ENCODE assay signal across 17 cellular contexts in the genomic region with DNA sequence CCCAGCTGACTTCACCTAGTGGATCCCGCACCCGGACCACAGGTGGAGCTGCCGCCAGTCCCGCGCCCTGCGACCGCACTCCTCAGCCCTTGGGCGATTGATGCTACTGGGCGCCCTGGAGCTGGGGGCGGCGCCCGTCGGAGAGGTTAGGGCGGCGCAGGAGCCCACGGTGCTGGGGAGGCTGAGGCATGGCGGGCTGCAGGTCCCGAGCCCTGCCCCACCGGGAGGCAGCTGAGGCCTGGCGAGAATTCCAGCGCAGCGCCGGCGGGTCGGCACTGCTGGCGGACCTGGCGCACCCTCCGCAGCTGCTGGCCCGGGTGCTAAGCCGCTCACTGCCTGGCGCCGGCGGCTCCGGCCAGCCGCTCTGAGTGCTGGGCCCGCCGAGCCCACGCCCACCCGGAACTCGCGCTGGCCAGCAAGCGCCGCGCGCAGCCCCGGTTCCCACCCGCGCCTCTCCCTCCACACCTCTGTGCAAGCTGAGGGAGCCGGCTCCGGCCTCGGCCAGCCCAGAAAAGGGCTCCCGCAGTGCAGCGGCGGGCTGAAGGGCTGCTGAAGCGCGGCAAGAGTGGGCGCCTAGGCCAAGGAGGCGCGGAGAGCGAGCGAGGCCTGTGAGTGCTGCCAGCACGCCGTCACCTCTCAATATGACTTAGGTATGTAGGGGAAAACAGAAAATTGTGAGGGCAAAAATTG.
"Had no signal": no experiment of that assay in that cellular context is flagged by ENCODE, and none has a peak within 500 bp of the region (broad histone marks: within the 10 kb centered on the region; RNA-seq: fewer than 3 reads in every experiment).

No MANE protein-coding gene starts in this region.

- DNase-seq: activated CD4-positive, alpha-beta memory T cell treated with anti-CD3 and anti-CD28 coated beads for 36 hours; activated CD4-positive, alpha-beta T cell treated with anti-CD3 and anti-CD28 coated beads for 36 hours; activated T-cell treated with anti-CD3 and anti-CD28 coated beads, Interleukin-2, amount 50 U/mL, for 24 hours; amniotic stem cell; colonic mucosa; effector CD4-positive, alpha-beta T cell; esophagus squamous epithelium; foreskin fibroblast; naive B cell; stimulated activated CD4-positive, alpha-beta T cell treated with anti-CD3 and anti-CD28 coated beads, Interleukin-15, amount 100 ng/mL, for 24 hours; stimulated activated CD4-positive, alpha-beta T cell treated with anti-CD3 and anti-CD28 coated beads, Interleukin-4, amount 100 ng/mL, for 1 hour; stimulated activated naive CD4-positive, alpha-beta T cell had no signal

- H3K4me3 ChIP-seq: colonic mucosa, esophagus squamous epithelium, lung, neural progenitor cell, upper lobe of left lung had no signal

- H3K9ac ChIP-seq: neural progenitor cell, parathyroid adenoma had no signal

- H3K27me3 ChIP-seq: colonic mucosa, esophagus squamous epithelium, neural progenitor cell, upper lobe of left lung had no signal

- H3K4me1 ChIP-seq: colonic mucosa, esophagus squamous epithelium, neural progenitor cell, parathyroid adenoma, upper lobe of left lung had no signal

- H3K9me3 ChIP-seq: colonic mucosa had no signal

- H3K36me3 ChIP-seq: colonic mucosa, esophagus squamous epithelium, neural progenitor cell, upper lobe of left lung had no signal

- ATAC-seq: activated CD4-positive, alpha-beta T cell treated with anti-CD3 and anti-CD28 coated beads for 36 hours had no signal

- H3K27ac ChIP-seq: colonic mucosa, esophagus squamous epithelium, neural progenitor cell, parathyroid adenoma, upper lobe of left lung had no signal

- H3K36me3 Mint-ChIP-seq: activated CD4-positive, alpha-beta memory T cell treated with anti-CD3 and anti-CD28 coated beads for 36 hours; activated naive CD8-positive, alpha-beta T cell; naive B cell had no signal

- H3K4me3 Mint-ChIP-seq: activated CD4-positive, alpha-beta memory T cell treated with anti-CD3 and anti-CD28 coated beads for 36 hours; activated CD4-positive, alpha-beta T cell treated with anti-CD3 and anti-CD28 coated beads for 36 hours; activated naive CD8-positive, alpha-beta T cell; activated T-cell treated with anti-CD3 and anti-CD28 coated beads, Interleukin-2, amount 50 U/mL, for 24 hours; naive B cell; neural progenitor cell had no signal

- H3K4me1 Mint-ChIP-seq: activated CD4-positive, alpha-beta T cell treated with anti-CD3 and anti-CD28 coated beads for 36 hours; naive B cell had no signal

- H3K27me3 Mint-ChIP-seq: activated CD4-positive, alpha-beta memory T cell treated with anti-CD3 and anti-CD28 coated beads for 36 hours; activated CD4-positive, alpha-beta T cell treated with anti-CD3 and anti-CD28 coated beads for 36 hours; activated naive CD8-positive, alpha-beta T cell; activated T-cell treated with anti-CD3 and anti-CD28 coated beads, Interleukin-2, amount 50 U/mL, for 24 hours; naive B cell had no signal

- H3K27ac Mint-ChIP-seq: activated CD4-positive, alpha-beta memory T cell treated with anti-CD3 and anti-CD28 coated beads for 36 hours; activated CD4-positive, alpha-beta T cell treated with anti-CD3 and anti-CD28 coated beads for 36 hours; activated naive CD8-positive, alpha-beta T cell; activated T-cell treated with anti-CD3 and anti-CD28 coated beads, Interleukin-2, amount 50 U/mL, for 24 hours; naive B cell; neural progenitor cell had no signal
